7 cellular contexts compared by ENCODE assay signal in genomic region chr1:231162300-231162969, GRCh38. TPM values are rescaled to one million over a fixed set of nuclear protein-coding genes. Genes with fewer than 3 reads are reported as not detected.
DNase-seq lines count a peak whose midpoint lies in the region; ATAC-seq, FAIRE-seq and TF ChIP-seq lines count a peak whose summit lies in the region.

No MANE protein-coding gene starts in this region.

- no peak for TF ChIP-seq POLR2A in spleen (IDR thresholded peaks at IDR 0.05)

- H3K36me3 ChIP-seq in spleen, result no peaks in the 10 kb centered on the region

- 2 to 4% (median 2%) methylated on average over 42 to 71 of the region's 71 CpGs; no CpG with 5 or more reads in 1 of the 5 donors for WGBS in spleen, 5 donors

- H3K27me3 ChIP-seq in spleen (replicated peaks in 1 of 7), result peaks cover 10 to 93% (median 59%) of the 10 kb centered on the region in 7 donors

- DNase-seq in GM19239 (ENCODE audit: insufficient read length, low spot score) (peak; percentile 53), NCI-H2171 treated with DMSO at 0.1 percent for 48 hours (lab: John Stamatoyannopoulos, UW) (peak; percentile 40), amniotic epithelial cell (ENCODE audit: low read depth) (peak; percentile 18), spleen (no peak), amniotic stem cell (lab: John Stamatoyannopoulos, UW) (no peak)

- TF ChIP-seq CTCF in spleen (IDR thresholded peaks at IDR 0.05 in 8 of 11, conservative IDR thresholded peaks at IDR 0.05 in 3 of 11), result no peak

- intact Hi-C loops in spleen (cut with DNase I; ENCODE audit: low total_unique reads), result no loop called here

- H3K27ac ChIP-seq in spleen, result no peak overlapping the region

- H3K4me1 ChIP-seq in spleen, result peaks cover 12 to 33% (median 28%) of the 10 kb centered on the region in 6 donors

- H3K4me3 ChIP-seq in iPS-18c (ENCODE audit: insufficient read depth, low read depth, low read length) (peak overlapping the region; percentile 38; the same call in 1 of the 2 replicates), spleen (peak overlapping the region; percentile 9 to 66 (median 40))

- FAIRE-seq in GM19239 (lab: Jason Lieb, UNC), result no peak

- H3K9me3 ChIP-seq in iPS-18c (ENCODE audit: control insufficient read depth, insufficient read depth, low read length) (peaks cover 6% of the 10 kb centered on the region), spleen (no peaks in the 10 kb centered on the region)

- no peak for ATAC-seq in GM19395 (IDR thresholded peaks at IDR 0.05; ENCODE audit: unreplicated experiment)

RNA-seq across cellular contexts. Expression of gene TRIM67, which starts 0.6 kb away (rescaled TPM):
- total RNA-seq in spleen, result under 1 TPM in 1 of 7 donors, not detected in 6; 0.06 TPM
- polyA plus RNA-seq in spleen, result under 1 TPM in 2 of 3 donors, not detected in 1; under 0.01 TPM

Comparison
In these comparisons a context has a peak if more than half of its experiments do, and no peak if none do; other contexts are left out.
1. DNase-seq: peak in GM19239 (single experiment), NCI-H2171 treated with DMSO at 0.1 percent for 48 hours (single experiment) and amniotic epithelial cell (single experiment); none in spleen (single experiment) and amniotic stem cell (single experiment).